Comparison of ENCODE assay signal across 24 cellular contexts in the genomic region with DNA sequence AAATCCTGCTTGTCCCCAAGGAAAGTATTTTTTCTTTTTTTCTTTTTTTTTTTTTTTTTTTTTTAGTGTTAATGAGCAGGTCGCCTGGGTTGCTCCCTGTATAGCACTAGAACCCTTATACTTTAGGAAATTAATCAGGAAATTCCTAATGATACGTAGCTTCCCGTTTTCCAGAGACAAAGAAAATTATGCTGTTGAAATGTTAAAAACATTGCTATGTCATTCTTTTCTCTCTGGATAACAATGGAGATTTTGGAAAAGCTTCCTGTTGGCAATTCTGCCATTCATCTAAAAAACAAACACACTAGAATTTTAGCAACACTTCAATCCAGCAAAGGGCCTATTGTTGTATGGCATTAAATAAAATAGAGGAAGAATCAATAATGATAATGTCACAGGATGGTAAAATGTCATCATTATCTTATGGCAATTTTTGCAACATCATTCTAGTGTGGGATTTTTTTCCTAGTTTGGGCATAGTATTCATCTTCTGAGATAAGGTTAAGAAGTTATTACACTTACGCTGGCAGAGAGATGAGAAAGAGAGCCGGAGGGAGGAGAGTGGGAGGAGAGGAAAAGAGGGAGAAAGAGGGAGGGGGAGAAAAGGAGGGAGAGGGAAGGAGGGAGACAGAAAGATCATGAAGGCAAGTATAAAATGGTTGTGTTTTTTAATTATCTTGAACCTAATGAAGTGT.
DNase-seq lines count a peak whose midpoint lies in the region; ATAC-seq and TF ChIP-seq lines count a peak whose summit lies in the region.
"Had no signal": no experiment of that assay in that cellular context is flagged by ENCODE, and none has a peak within 500 bp of the region (broad histone marks: within the 10 kb centered on the region; RNA-seq: fewer than 3 reads in every experiment).

No MANE protein-coding gene starts in this region.

- no peak overlapping the region for H3K27ac Mint-ChIP-seq in neural progenitor cell
- H3K27ac Mint-ChIP-seq: CD4-positive, alpha-beta T cell; HFFc6 had no signal

- H3K27me3 Mint-ChIP-seq in neural progenitor cell (ENCODE audit: insufficient read depth, low read depth): no peaks in the 10 kb centered on the region
- H3K27me3 Mint-ChIP-seq: CD4-positive, alpha-beta T cell had no signal

- intact Hi-C loops in A673 (cut with micrococcal nuclease; ENCODE audit: unreplicated experiment): no loop called here

- no peak overlapping the region for H3K4me2 ChIP-seq in neural progenitor cell

- H3K27ac ChIP-seq in A673 (ENCODE audit: low read depth, low read length, poor library complexity, severe bottlenecking): no peak overlapping the region
- no peak overlapping the region for H3K27ac ChIP-seq in neural progenitor cell
- H3K27ac ChIP-seq: HL-60, SK-N-MC had no signal

- H3K4me3 ChIP-seq in A673 (ENCODE audit: low read depth, low read length, poor library complexity, severe bottlenecking): no peak overlapping the region
- no peak overlapping the region for H3K4me3 ChIP-seq in neural progenitor cell
- H3K4me3 ChIP-seq: GM12878, SK-N-MC had no signal

- H3K79me2 ChIP-seq in neural progenitor cell (ENCODE audit: low read depth): no peaks in the 10 kb centered on the region

- CTCF ChIA-PET in A673 (lab: Charles Lee): no interaction called here

- H3K9me3 Mint-ChIP-seq in neural progenitor cell: no peaks in the 10 kb centered on the region
- H3K9me3 Mint-ChIP-seq: H9, HFFc6 had no signal

- ATAC-seq in HG02588 (IDR thresholded peaks at IDR 0.05; ENCODE audit: unreplicated experiment): no peak
- ATAC-seq: GM12878, PC-3 had no signal

- peaks cover 3% of the 10 kb centered on the region for H3K4me1 Mint-ChIP-seq in neural progenitor cell

- no peaks in the 10 kb centered on the region for H4K20me1 ChIP-seq in neural progenitor cell (ENCODE audit: low read depth)

- H3F3A ChIP-seq in neural progenitor cell (ENCODE audit: low read depth): no peaks in the 10 kb centered on the region

- no TSS peak for BruUV-seq in A673 (replicated peaks; lab: Mats Ljungman, UMichigan)

- H3K9ac ChIP-seq in neural progenitor cell: no peak overlapping the region

- H3K36me3 Mint-ChIP-seq in neural progenitor cell: no peaks in the 10 kb centered on the region

- H3K36me3 ChIP-seq in A673 (ENCODE audit: insufficient read depth, low read length, poor library complexity, severe bottlenecking): no peaks in the 10 kb centered on the region
- H3K36me3 ChIP-seq in neural progenitor cell: no peaks in the 10 kb centered on the region

- H3K9me3 ChIP-seq in A673 (ENCODE audit: low read depth, low read length, poor library complexity, severe bottlenecking): no peaks in the 10 kb centered on the region
- no peaks in the 10 kb centered on the region for H3K9me3 ChIP-seq in neural progenitor cell (ENCODE audit: low read depth)
- H3K9me3 ChIP-seq: Caco-2 had no signal

- DNase-seq in A673 (ENCODE audit: low spot score) (peak; percentile 52), NCI-H446 treated with DMSO at 0.1 percent for 48 hours (lab: John Stamatoyannopoulos, UW) (peak; percentile 24), dermis microvascular lymphatic vessel endothelial cell (ENCODE audit: low read depth in 2 of 2) (peak; percentile 63 to 81), glomerular endothelial cell (ENCODE audit: extremely low read depth, low read depth, low spot score) (peak; percentile 23), NOMO-1 treated with dmso at 0.1 percent for 144 hours (lab: John Stamatoyannopoulos, UW; ENCODE audit: unreplicated experiment) (no peak), DMS114 treated with DMSO at 0.1 percent for 48 hours (lab: John Stamatoyannopoulos, UW; ENCODE audit: unreplicated experiment) (no peak), neural progenitor cell (ENCODE audit: low spot score) (no peak)
- DNase-seq: Caco-2; CD4-positive, alpha-beta T cell; DMS 273 treated with DMSO at 0.1 percent for 48 hours; DND-41; H9; HFFc6; KG1; NCI-H1092; NCI-H1436 treated with DMSO at 0.1 percent for 48 hours; NCI-H1930; NCI-H526 treated with DMSO at 0.1 percent for 48 hours; PC-3; SHP77 had no signal

- no peak overlapping the region for H3K4me3 Mint-ChIP-seq in neural progenitor cell
- H3K4me3 Mint-ChIP-seq: CD4-positive, alpha-beta T cell; H9; HFFc6 had no signal

- POLR2A ChIA-PET in A673 (lab: Charles Lee; ENCODE audit: low non-redundant PET): no interaction called here

- H3K4me1 ChIP-seq in A673 (ENCODE audit: insufficient read depth, low read length, poor library complexity, severe bottlenecking) (peaks cover 10% of the 10 kb centered on the region), neural progenitor cell (peaks cover 3% of the 10 kb centered on the region)
- H3K4me1 ChIP-seq: Caco-2 had no signal

- H3K27me3 ChIP-seq in A673 (replicated peaks; ENCODE audit: insufficient read depth, low read depth, low read length, poor library complexity): peaks cover 13% of the 10 kb centered on the region
- H3K27me3 ChIP-seq in neural progenitor cell: no peaks in the 10 kb centered on the region

- TF ChIP-seq CTCF in A673 (conservative IDR thresholded peaks at IDR 0.05; ENCODE audit: low read depth, low read length) (no peak), neural progenitor cell (IDR thresholded peaks at IDR 0.05) (no peak)

- H2AFZ ChIP-seq in neural progenitor cell (replicated peaks): no peak overlapping the region

Comparison
In these comparisons a context has a peak if more than half of its experiments do, and no peak if none do; other contexts are left out.
1. DNase-seq: peak in A673 (single experiment), NCI-H446 treated with DMSO at 0.1 percent for 48 hours (single experiment), dermis microvascular lymphatic vessel endothelial cell (2 of 2) and glomerular endothelial cell (single experiment); none in NOMO-1 treated with dmso at 0.1 percent for 144 hours (single experiment), DMS114 treated with DMSO at 0.1 percent for 48 hours (single experiment) and neural progenitor cell (single experiment).